ENCODE assay signal across 2 cellular contexts in the genomic region with DNA sequence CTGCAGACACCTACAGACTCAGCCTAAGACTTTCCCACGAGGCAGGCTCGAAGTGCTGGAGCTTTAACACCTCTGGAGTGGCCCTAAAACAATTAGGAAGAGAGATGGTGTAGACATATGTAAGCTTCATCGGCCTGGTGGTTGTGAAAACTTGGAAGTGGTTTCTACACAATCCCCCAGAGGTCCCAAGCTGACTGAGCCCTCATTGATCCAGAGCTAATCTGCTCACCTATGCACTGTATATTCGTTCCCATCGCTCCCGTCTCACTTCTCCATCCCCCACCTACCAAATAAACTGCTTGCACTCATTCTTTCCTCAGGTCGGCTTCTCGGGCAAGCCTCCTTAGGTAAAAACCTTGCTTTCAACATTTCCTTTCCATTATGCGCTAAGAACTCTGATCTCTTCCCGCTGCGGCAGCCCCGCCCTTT.
TF ChIP-seq lines count a peak whose summit lies in the region.

No MANE protein-coding gene starts in this region.

TF ChIP-seq in GM12878, 131 proteins besides CTCF, POLR2A, EP300 and RAD21:
- TF ChIP-seq E2F4 (IDR thresholded peaks at IDR 0.05; ENCODE audit: low read depth, low read length) (no peak), SIN3A (IDR thresholded peaks at IDR 0.05; ENCODE audit: low read depth, low read length) (no peak), STAT3 (IDR thresholded peaks at IDR 0.05; ENCODE audit: low read depth, low read length) (no peak), SUPT20H (IDR thresholded peaks at IDR 0.05; ENCODE audit: borderline replicate concordance, control insufficient read depth, low read depth, low read length) (no peak), DPF2 (IDR thresholded peaks at IDR 0.05) (no peak), MYC (IDR thresholded peaks at IDR 0.05; ENCODE audit: insufficient read depth, insufficient read length, insufficient replicate concordance, low read length, severe bottlenecking) (no peak), CBX5 (IDR thresholded peaks at IDR 0.05; ENCODE audit: low read depth) (no peak), PKNOX1 (IDR thresholded peaks at IDR 0.05) (no peak), SIX5 (IDR thresholded peaks at IDR 0.05; ENCODE audit: low read depth, low read length, severe bottlenecking) (no peak), TCF3 (IDR thresholded peaks at IDR 0.05; ENCODE audit: borderline replicate concordance, insufficient read depth, low read depth, low read length) (no peak), SUZ12 (IDR thresholded peaks at IDR 0.05; ENCODE audit: unreplicated experiment) (no peak), TCF12 (IDR thresholded peaks at IDR 0.05; ENCODE audit: low read depth, low read length) (no peak), RB1 (IDR thresholded peaks at IDR 0.05; ENCODE audit: borderline replicate concordance) (no peak)
- TF ChIP-seq, protein P1, sequence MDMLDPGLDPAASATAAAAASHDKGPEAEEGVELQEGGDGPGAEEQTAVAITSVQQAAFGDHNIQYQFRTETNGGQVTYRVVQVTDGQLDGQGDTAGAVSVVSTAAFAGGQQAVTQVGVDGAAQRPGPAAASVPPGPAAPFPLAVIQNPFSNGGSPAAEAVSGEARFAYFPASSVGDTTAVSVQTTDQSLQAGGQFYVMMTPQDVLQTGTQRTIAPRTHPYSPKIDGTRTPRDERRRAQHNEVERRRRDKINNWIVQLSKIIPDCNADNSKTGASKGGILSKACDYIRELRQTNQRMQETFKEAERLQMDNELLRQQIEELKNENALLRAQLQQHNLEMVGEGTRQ (IDR thresholded peaks at IDR 0.05; ENCODE audit: borderline replicate concordance, low read depth, low read length): no peak
- TF ChIP-seq, protein P2, sequence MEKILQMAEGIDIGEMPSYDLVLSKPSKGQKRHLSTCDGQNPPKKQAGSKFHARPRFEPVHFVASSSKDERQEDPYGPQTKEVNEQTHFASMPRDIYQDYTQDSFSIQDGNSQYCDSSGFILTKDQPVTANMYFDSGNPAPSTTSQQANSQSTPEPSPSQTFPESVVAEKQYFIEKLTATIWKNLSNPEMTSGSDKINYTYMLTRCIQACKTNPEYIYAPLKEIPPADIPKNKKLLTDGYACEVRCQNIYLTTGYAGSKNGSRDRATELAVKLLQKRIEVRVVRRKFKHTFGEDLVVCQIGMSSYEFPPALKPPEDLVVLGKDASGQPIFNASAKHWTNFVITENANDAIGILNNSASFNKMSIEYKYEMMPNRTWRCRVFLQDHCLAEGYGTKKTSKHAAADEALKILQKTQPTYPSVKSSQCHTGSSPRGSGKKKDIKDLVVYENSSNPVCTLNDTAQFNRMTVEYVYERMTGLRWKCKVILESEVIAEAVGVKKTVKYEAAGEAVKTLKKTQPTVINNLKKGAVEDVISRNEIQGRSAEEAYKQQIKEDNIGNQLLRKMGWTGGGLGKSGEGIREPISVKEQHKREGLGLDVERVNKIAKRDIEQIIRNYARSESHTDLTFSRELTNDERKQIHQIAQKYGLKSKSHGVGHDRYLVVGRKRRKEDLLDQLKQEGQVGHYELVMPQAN (conservative IDR thresholded peaks at IDR 0.05): no peak
- TF ChIP-seq, protein P3, sequence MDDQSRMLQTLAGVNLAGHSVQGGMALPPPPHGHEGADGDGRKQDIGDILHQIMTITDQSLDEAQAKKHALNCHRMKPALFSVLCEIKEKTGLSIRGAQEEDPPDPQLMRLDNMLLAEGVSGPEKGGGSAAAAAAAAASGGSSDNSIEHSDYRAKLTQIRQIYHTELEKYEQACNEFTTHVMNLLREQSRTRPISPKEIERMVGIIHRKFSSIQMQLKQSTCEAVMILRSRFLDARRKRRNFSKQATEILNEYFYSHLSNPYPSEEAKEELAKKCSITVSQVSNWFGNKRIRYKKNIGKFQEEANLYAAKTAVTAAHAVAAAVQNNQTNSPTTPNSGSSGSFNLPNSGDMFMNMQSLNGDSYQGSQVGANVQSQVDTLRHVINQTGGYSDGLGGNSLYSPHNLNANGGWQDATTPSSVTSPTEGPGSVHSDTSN (IDR thresholded peaks at IDR 0.05; ENCODE audit: insufficient replicate concordance, low read depth, low read length): no peak
- TF ChIP-seq, protein P4, sequence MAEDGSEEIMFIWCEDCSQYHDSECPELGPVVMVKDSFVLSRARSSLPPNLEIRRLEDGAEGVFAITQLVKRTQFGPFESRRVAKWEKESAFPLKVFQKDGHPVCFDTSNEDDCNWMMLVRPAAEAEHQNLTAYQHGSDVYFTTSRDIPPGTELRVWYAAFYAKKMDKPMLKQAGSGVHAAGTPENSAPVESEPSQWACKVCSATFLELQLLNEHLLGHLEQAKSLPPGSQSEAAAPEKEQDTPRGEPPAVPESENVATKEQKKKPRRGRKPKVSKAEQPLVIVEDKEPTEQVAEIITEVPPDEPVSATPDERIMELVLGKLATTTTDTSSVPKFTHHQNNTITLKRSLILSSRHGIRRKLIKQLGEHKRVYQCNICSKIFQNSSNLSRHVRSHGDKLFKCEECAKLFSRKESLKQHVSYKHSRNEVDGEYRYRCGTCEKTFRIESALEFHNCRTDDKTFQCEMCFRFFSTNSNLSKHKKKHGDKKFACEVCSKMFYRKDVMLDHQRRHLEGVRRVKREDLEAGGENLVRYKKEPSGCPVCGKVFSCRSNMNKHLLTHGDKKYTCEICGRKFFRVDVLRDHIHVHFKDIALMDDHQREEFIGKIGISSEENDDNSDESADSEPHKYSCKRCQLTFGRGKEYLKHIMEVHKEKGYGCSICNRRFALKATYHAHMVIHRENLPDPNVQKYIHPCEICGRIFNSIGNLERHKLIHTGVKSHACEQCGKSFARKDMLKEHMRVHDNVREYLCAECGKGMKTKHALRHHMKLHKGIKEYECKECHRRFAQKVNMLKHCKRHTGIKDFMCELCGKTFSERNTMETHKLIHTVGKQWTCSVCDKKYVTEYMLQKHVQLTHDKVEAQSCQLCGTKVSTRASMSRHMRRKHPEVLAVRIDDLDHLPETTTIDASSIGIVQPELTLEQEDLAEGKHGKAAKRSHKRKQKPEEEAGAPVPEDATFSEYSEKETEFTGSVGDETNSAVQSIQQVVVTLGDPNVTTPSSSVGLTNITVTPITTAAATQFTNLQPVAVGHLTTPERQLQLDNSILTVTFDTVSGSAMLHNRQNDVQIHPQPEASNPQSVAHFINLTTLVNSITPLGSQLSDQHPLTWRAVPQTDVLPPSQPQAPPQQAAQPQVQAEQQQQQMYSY (CRISPR knock-in tag; IDR thresholded peaks at IDR 0.05): no peak
TF ChIP-seq in GM12878: peak in this region for 0.

TF ChIP-seq in GM12891, 5 proteins besides CTCF, POLR2A, EP300 and RAD21:
- TF ChIP-seq PAX5 (IDR thresholded peaks at IDR 0.05; ENCODE audit: insufficient read depth, low read length, severe bottlenecking): no peak
- no peak for TF ChIP-seq SPI1 (IDR thresholded peaks at IDR 0.05; ENCODE audit: low read depth, low read length)
- no peak for TF ChIP-seq POLR2AphosphoS5 (IDR thresholded peaks at IDR 0.05; ENCODE audit: low read depth, low read length)
- TF ChIP-seq POU2F2 (IDR thresholded peaks at IDR 0.05; ENCODE audit: low read depth, low read length): no peak
- no peak for TF ChIP-seq TAF1 (IDR thresholded peaks at IDR 0.05; ENCODE audit: low read depth, low read length)
